17 cellular contexts compared by ENCODE assay signal in the genomic region with DNA sequence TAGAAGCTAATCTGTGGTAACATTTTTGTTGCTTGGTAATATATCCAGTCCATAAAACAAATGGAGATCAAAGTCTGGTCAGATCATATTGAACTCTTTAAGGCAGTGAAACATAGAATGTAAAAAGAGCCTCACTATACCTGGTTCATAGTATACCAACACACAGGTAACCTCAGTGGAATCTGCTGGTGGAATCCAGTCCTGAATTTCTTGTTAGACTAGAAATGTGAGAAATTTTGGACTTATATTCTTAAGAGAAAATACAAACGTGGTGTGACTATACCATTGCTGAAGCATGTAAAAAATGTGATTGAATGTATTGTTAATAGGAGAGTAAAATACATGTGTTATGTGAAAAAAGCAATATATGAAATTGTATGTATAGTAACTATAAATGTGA. TPM values are rescaled to one million over a fixed set of nuclear protein-coding genes. Genes with fewer than 3 reads are reported as not detected.
A peak's percentile ranks its signal among the peaks of the same experiment; 100 is the strongest.
DNase-seq lines count a peak whose midpoint lies in the region; FAIRE-seq and TF ChIP-seq lines count a peak whose summit lies in the region.
"Had no signal": no experiment of that assay in that cellular context is flagged by ENCODE, and none has a peak within 500 bp of the region (broad histone marks: within the 10 kb centered on the region; RNA-seq: fewer than 3 reads in every experiment).

No MANE protein-coding gene starts in this region.

- no peak overlapping the region for H4K12ac ChIP-seq in trophoblast cell (ENCODE audit: low read depth, low read length)

- H3K36me3 ChIP-seq in bronchial epithelial cell (ENCODE audit: control insufficient read depth, insufficient read depth, low read length), result no peaks in the 10 kb centered on the region
- H3K36me3 ChIP-seq in trophoblast cell (ENCODE audit: control insufficient read depth in 1 of 2, insufficient read depth in 2 of 2, low read length in 2 of 2), result peaks cover 0 to 1% of the 10 kb centered on the region in 2 experiments
- H3K36me3 ChIP-seq in H7 (replicated peaks; ENCODE audit: control insufficient read depth, insufficient read depth, low read length), result no peaks in the 10 kb centered on the region

- H3K79me2 ChIP-seq in trophoblast cell (ENCODE audit: control insufficient read depth, insufficient read depth, low read length, poor library complexity), result no peaks in the 10 kb centered on the region

- TF ChIP-seq CTCF in bronchial epithelial cell (IDR thresholded peaks at IDR 0.05; ENCODE audit: insufficient read depth, low read length, severe bottlenecking), result no peak
- TF ChIP-seq CTCF in osteocyte (IDR thresholded peaks at IDR 0.05), result no peak

- H3K14ac ChIP-seq in trophoblast cell (ENCODE audit: low read length), result no peak overlapping the region

- H3K27me3 Mint-ChIP-seq in osteocyte (ENCODE audit: unreplicated experiment), result no peaks in the 10 kb centered on the region
- H3K27me3 Mint-ChIP-seq: CD4-positive, alpha-beta memory T cell; IgD-negative memory B cell had no signal

- H3K18ac ChIP-seq in trophoblast cell (ENCODE audit: low read length), result no peak overlapping the region

- no peak overlapping the region for H4K91ac ChIP-seq in trophoblast cell (ENCODE audit: low read depth, low read length)

- no peaks in the 10 kb centered on the region for H3K4me1 ChIP-seq in trophoblast cell (ENCODE audit: control insufficient read depth in 1 of 2, insufficient read depth in 2 of 2, low read length in 2 of 2)
- H3K4me1 ChIP-seq: A549, SJSA1 had no signal

- FAIRE-seq in A204.1 (lab: Jason Lieb, UNC) (peak; percentile 70), bronchial epithelial cell (lab: Jason Lieb, UNC) (no peak)
- FAIRE-seq: GM12892, H1, HTR-8/SVneo had no signal

- peaks cover 3% of the 10 kb centered on the region for H3K4me1 Mint-ChIP-seq in osteocyte (ENCODE audit: unreplicated experiment)
- H3K4me1 Mint-ChIP-seq: IgD-negative memory B cell had no signal

- H2BK5ac ChIP-seq in trophoblast cell (ENCODE audit: low read depth, low read length, poor library complexity), result no peak overlapping the region

- H3K36me3 Mint-ChIP-seq in osteocyte (ENCODE audit: unreplicated experiment), result peaks cover 12% of the 10 kb centered on the region

- no peak overlapping the region for H3K4me2 ChIP-seq in trophoblast cell (ENCODE audit: low read length)
- H3K4me2 ChIP-seq: A549 had no signal

- no peak overlapping the region for H2BK12ac ChIP-seq in trophoblast cell (ENCODE audit: low read length)

- peak; percentile 61 for DNase-seq in bronchial epithelial cell (ENCODE audit: low read depth)
- DNase-seq in trophoblast cell, result peak; percentile 76 to 99
- no peak for DNase-seq in HuH-7.5 (ENCODE audit: low spot score)
- no peak for DNase-seq in osteocyte (ENCODE audit: extremely low spot score, unreplicated experiment)
- no peak for DNase-seq in H7
- DNase-seq: CD4-positive, alpha-beta memory T cell; DMS79; NCI-H1092 treated with DMSO at 0.1 percent for 48 hours; NCI-H2081 had no signal

- H3K4me3 Mint-ChIP-seq in osteocyte (ENCODE audit: unreplicated experiment), result no peak overlapping the region
- H3K4me3 Mint-ChIP-seq: CD4-positive, alpha-beta memory T cell; IgD-negative memory B cell had no signal

- no peak overlapping the region for H2AK5ac ChIP-seq in trophoblast cell (ENCODE audit: low read length)

- H3K27ac ChIP-seq in trophoblast cell (ENCODE audit: low read depth, low read length), result no peak overlapping the region
- H3K27ac ChIP-seq: A549, SJSA1 had no signal

- no peak for TF ChIP-seq EP300 in Ishikawa (IDR thresholded peaks at IDR 0.05; ENCODE audit: borderline replicate concordance)

- no peak overlapping the region for H2AFZ ChIP-seq in trophoblast cell (ENCODE audit: insufficient read depth, low read length, poor library complexity)

- no peak overlapping the region for H3K27ac Mint-ChIP-seq in osteocyte (ENCODE audit: unreplicated experiment)
- H3K27ac Mint-ChIP-seq: CD4-positive, alpha-beta memory T cell; IgD-negative memory B cell had no signal

- no peak overlapping the region for H3K23ac ChIP-seq in trophoblast cell (ENCODE audit: low read length)

- no peaks in the 10 kb centered on the region for H3K79me1 ChIP-seq in trophoblast cell (ENCODE audit: low read length)

- H3K9me3 Mint-ChIP-seq in osteocyte (ENCODE audit: unreplicated experiment), result no peaks in the 10 kb centered on the region
- H3K9me3 Mint-ChIP-seq: IgD-negative memory B cell had no signal

- H4K8ac ChIP-seq in trophoblast cell (ENCODE audit: low read depth, low read length), result no peak overlapping the region

- no peak overlapping the region for H2BK120ac ChIP-seq in trophoblast cell (ENCODE audit: insufficient read depth, low read length, poor library complexity)

- H3K4me3 ChIP-seq in bronchial epithelial cell (ENCODE audit: low read depth, low read length) (no peak overlapping the region), trophoblast cell (ENCODE audit: low read depth, low read length) (no peak overlapping the region), H7 (ENCODE audit: insufficient read depth, low read depth, low read length) (no peak overlapping the region)
- H3K4me3 ChIP-seq: A549, SJSA1 had no signal

- H3K4ac ChIP-seq in trophoblast cell (ENCODE audit: low read depth, low read length), result no peak overlapping the region

- H3K27me3 ChIP-seq in bronchial epithelial cell (ENCODE audit: control insufficient read depth, insufficient read depth, low read length) (no peaks in the 10 kb centered on the region), trophoblast cell (ENCODE audit: insufficient read depth, low read length) (no peaks in the 10 kb centered on the region), H7 (ENCODE audit: control insufficient read depth, insufficient read depth, low read length) (no peaks in the 10 kb centered on the region)
- H3K27me3 ChIP-seq: SJSA1 had no signal

- no CpG with 5 or more reads among the region's 1 CpG for WGBS in trophoblast cell (ENCODE audit: extremely low coverage, insufficient coverage, insufficient read length)

- H3K9ac ChIP-seq in trophoblast cell (ENCODE audit: low read length), result no peak overlapping the region

- TF ChIP-seq RAD21 in Ishikawa (IDR thresholded peaks at IDR 0.05; ENCODE audit: low read depth), result no peak

- H3K9me3 ChIP-seq in trophoblast cell (ENCODE audit: insufficient read depth, low read depth, low read length), result peaks cover 2% of the 10 kb centered on the region
- H3K9me3 ChIP-seq: A549, SJSA1 had no signal

TF ChIP-seq in Ishikawa, 13 proteins besides CTCF, POLR2A, EP300 and RAD21:
- TF ChIP-seq NFIC (IDR thresholded peaks at IDR 0.05) (0 out of 2 replicates have a peak, but pooled peaks have one; percentile 12), TEAD4 (IDR thresholded peaks at IDR 0.05) (peak; percentile 73), YY1 (IDR thresholded peaks at IDR 0.05; ENCODE audit: low read depth) (no peak)
- TF ChIP-seq, protein P1, sequence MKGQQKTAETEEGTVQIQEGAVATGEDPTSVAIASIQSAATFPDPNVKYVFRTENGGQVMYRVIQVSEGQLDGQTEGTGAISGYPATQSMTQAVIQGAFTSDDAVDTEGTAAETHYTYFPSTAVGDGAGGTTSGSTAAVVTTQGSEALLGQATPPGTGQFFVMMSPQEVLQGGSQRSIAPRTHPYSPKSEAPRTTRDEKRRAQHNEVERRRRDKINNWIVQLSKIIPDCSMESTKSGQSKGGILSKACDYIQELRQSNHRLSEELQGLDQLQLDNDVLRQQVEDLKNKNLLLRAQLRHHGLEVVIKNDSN (IDR thresholded peaks at IDR 0.05), result no peak

RNA-seq across cellular contexts. Expression of gene GRHL1, which starts 46.1 kb away (rescaled TPM):
- total RNA-seq in bronchial epithelial cell, result 25.5 and 85.5 TPM in 2 replicates
- 83.2 and 86.1 TPM in 2 replicates for polyA plus RNA-seq in trophoblast cell (2013)
- total RNA-seq in osteocyte, result 0.32 and 0.81 TPM in 2 replicates
- total RNA-seq in H7 (2014; rRNA removed; shearing (Covaris generic)), result 0.30 and 1.2 TPM in 2 replicates

Comparison
In these comparisons a context has a peak if more than half of its experiments do, and no peak if none do; other contexts are left out.
1. DNase-seq: peak in bronchial epithelial cell (single experiment) and trophoblast cell (2 of 2); none in HuH-7.5 (single experiment), osteocyte (single experiment) and H7 (single experiment).
2. RNA of gene GRHL1, which starts 46.1 kb away (total RNA-seq): 25.5 to 85.5 TPM in bronchial epithelial cell; 0.30 to 1.2 TPM in H7 and 0.32 to 0.81 TPM in osteocyte; every median in the first group is over 10 times any median in the second.